In the genomic region with DNA sequence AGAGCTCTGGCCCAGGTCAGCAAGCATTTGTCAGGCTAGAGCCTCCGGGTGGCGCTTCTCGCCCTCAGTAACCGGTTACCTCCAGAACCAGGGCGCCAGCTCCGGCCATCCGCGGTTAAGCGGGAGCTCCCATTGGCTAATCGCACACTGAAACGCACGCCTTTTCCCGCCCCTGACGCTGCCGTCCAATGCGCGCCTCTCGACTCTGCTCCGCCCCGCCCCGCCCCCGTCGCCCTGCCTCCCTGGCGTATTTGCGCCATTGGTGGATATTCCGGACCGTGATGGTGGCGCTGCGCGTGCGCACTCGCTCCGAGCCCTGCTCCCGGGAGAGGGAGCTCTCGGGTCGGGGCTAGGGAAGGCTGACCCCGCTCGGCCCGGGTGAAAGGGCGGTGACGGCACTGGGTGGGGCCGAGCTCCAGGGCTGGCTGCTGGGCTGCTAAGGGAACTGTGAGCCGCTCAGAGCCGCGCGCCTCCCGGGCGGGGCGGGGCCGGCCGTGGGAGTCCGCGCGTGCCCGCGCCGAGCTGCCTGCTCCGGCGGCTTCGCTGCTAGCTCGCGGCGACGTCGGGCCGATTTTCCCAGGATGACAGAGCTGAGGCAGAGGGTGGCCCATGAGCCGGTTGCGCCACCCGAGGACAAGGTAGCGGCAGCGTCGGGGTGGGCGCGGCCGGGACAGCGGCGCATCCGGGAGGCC, we compare ENCODE assay signal across 8 cellular contexts. TPM values are rescaled to one million over a fixed set of nuclear protein-coding genes. Genes with fewer than 3 reads are reported as not detected.
DNase-seq lines count a peak whose midpoint lies in the region; ATAC-seq and TF ChIP-seq lines count a peak whose summit lies in the region.

A gene (plus strand): TSS at position 497 of the 692 bp plus-strand sequence. CDS start 85 bp downstream, at position 582.

- ATAC-seq in HG02610 (IDR thresholded peaks at IDR 0.05; ENCODE audit: unreplicated experiment) (peak; percentile 91), SK-N-SH treated with all-trans-retinoic acid at 6 μM for 48 hours (peak; percentile 96)

- peak within 1 kb of the TSS; percentile 86 for H3K4me3 Mint-ChIP-seq in activated naive CD4-positive, alpha-beta T cell treated with anti-CD3 and anti-CD28 coated beads, Interleukin-2, amount 50 U/mL, for 24 hours

- H3K27me3 ChIP-seq in suprapubic skin, result no peaks in the 10 kb centered on the region

- H3K4me1 Mint-ChIP-seq in activated naive CD4-positive, alpha-beta T cell treated with anti-CD3 and anti-CD28 coated beads, Interleukin-2, amount 50 U/mL, for 24 hours, result peaks cover 33% of the 10 kb centered on the region

- H3K27me3 Mint-ChIP-seq in activated naive CD4-positive, alpha-beta T cell treated with anti-CD3 and anti-CD28 coated beads, Interleukin-2, amount 50 U/mL, for 24 hours, result no peaks in the 10 kb centered on the region

- DNase-seq in NCI-H1092 (lab: John Stamatoyannopoulos, UW) (peak; percentile 99), globus pallidus (ENCODE audit: low spot score) (peak; percentile 100), nucleus accumbens (lab: John Stamatoyannopoulos, UW) (peak; percentile 95 to 100 (median 99)), suprapubic skin (ENCODE audit: low spot score in 2 of 2) (peak; percentile 100)

- peak within 1 kb of the TSS; percentile 94 for H3K27ac Mint-ChIP-seq in activated naive CD4-positive, alpha-beta T cell treated with anti-CD3 and anti-CD28 coated beads, Interleukin-2, amount 50 U/mL, for 24 hours

- peak in 1 of 2 donors; percentile 72 for TF ChIP-seq CTCF in suprapubic skin (IDR thresholded peaks at IDR 0.05)

- peak within 1 kb of the TSS; percentile 90 for H3K27ac ChIP-seq in suprapubic skin

- no peak for TF ChIP-seq EP300 in suprapubic skin (IDR thresholded peaks at IDR 0.05)

- H3K4me1 ChIP-seq in suprapubic skin, result peaks cover 38% of the 10 kb centered on the region

- H3K36me3 Mint-ChIP-seq in activated naive CD4-positive, alpha-beta T cell treated with anti-CD3 and anti-CD28 coated beads, Interleukin-2, amount 50 U/mL, for 24 hours, result no peaks in the 10 kb centered on the region

- no peaks in the 10 kb centered on the region for H3K9me3 Mint-ChIP-seq in activated naive CD4-positive, alpha-beta T cell treated with anti-CD3 and anti-CD28 coated beads, Interleukin-2, amount 50 U/mL, for 24 hours

- TF ChIP-seq POLR2A in GM10847 (IDR thresholded peaks at IDR 0.05; ENCODE audit: extremely low read depth, insufficient read length) (peak; percentile 55), suprapubic skin (IDR thresholded peaks at IDR 0.05) (peak in 1 of 2 donors; percentile 74)

- no peaks in the 10 kb centered on the region for H3K9me3 ChIP-seq in suprapubic skin

- under 1% methylated on average over 44 of the region's 78 CpGs for WGBS in suprapubic skin

- H3K36me3 ChIP-seq in suprapubic skin, result no peaks in the 10 kb centered on the region

- H3K4me3 ChIP-seq in suprapubic skin, result peak within 1 kb of the TSS; percentile 82

TF ChIP-seq in SK-N-SH treated with all-trans-retinoic acid at 6 μM for 48 hours, 23 proteins besides CTCF, POLR2A, EP300 and RAD21:
- TF ChIP-seq CSDC2 (CRISPR knock-in tag; IDR thresholded peaks at IDR 0.05) (no peak), BACH2 (CRISPR knock-in tag; IDR thresholded peaks at IDR 0.05; ENCODE audit: borderline replicate concordance) (no peak), ZNF8 (CRISPR knock-in tag; IDR thresholded peaks at IDR 0.05) (no peak), RARB (CRISPR knock-in tag; IDR thresholded peaks at IDR 0.05) (no peak)

RNA-seq across cellular contexts. Expression of the gene that starts here (rescaled TPM):
- total RNA-seq in suprapubic skin, result 10 to 100 TPM; 12.3 to 30.3 (median 22.6) TPM

Comparison
In these comparisons a context has a peak if more than half of its experiments do, and no peak if none do; other contexts are left out.
1. Peak in every context shown above with its lines: DNase-seq, ATAC-seq, H3K4me3 ChIP-seq and H3K27ac ChIP-seq.